In genomic region chr10:32392284-32392683, GRCh38 we compare ENCODE assay signal across 6 cellular contexts. TPM values are rescaled to one million over a fixed set of nuclear protein-coding genes. Genes with fewer than 3 reads are reported as not detected.
DNase-seq lines count a peak whose midpoint lies in the region; ATAC-seq, FAIRE-seq and TF ChIP-seq lines count a peak whose summit lies in the region.
"Not testable (repeated sequence)": the region's sequence is repeated elsewhere in the genome, so short reads cannot be mapped to it uniquely, and the experiment has no call there.

No MANE protein-coding gene starts in this region.

- H3K4me1 ChIP-seq in HCT116 (ENCODE audit: control insufficient read depth in 1 of 2, insufficient read depth in 2 of 2, low read length in 2 of 2); HEK293 (ENCODE audit: control insufficient read depth, insufficient read depth, low read length); K562 (replicated peaks in 1 of 2; ENCODE audit: control insufficient read depth in 2 of 2, insufficient read depth in 2 of 2, low read length in 2 of 2); pancreas: not testable (repeated sequence)

- intact Hi-C loops in HCT116 (cut with micrococcal nuclease); K562 (cut with micrococcal nuclease); pancreas (cut with DNase I): not testable (repeated sequence)

- peak; percentile 51 for FAIRE-seq in GM12891 (lab: Jason Lieb, UNC)
- not testable (repeated sequence) for FAIRE-seq in K562 (lab: Jason Lieb, UNC)
- peak; percentile 32 for FAIRE-seq in pancreas (lab: Jason Lieb, UNC)

- POLR2A ChIA-PET in HCT116 (lab: Charles Lee); HEK293 (lab: Yijun Ruan, JAX): not testable (repeated sequence)
- POLR2A ChIA-PET in K562 (lab: Yijun Ruan, JAX): interaction anchor here (0.7 kb wide), 1 partner anchor 567 kb away, joined by 3 read pairs; no protein-coding TSS in a partner anchor

- H4K20me1 ChIP-seq in HCT116 (ENCODE audit: insufficient read depth); K562 (replicated peaks; ENCODE audit: control insufficient read depth, insufficient read depth, low read length): not testable (repeated sequence)

- not testable (repeated sequence) for H3K79me2 ChIP-seq in HCT116 (ENCODE audit: insufficient read depth, low read length); K562 (ENCODE audit: control insufficient read depth, insufficient read depth, low read length)

- RAD21 ChIA-PET in HCT116 (lab: Charles Lee; ENCODE audit: low non-redundant PET in 1 of 2, low total read pairs in 2 of 2, uncharacterized antibody in 2 of 2, unreplicated experiment in 2 of 2): not testable (repeated sequence)

- not testable (repeated sequence) for ATAC-seq in HCT116, SK-N-SH treated with all-trans-retinoic acid at 6 μM for 48 hours, K562, pancreas

- TF ChIP-seq RAD21 in HCT116 (IDR thresholded peaks at IDR 0.05; ENCODE audit: low read depth); K562 (CRISPR knock-in tag; conservative IDR thresholded peaks at IDR 0.05 in 1 of 2, IDR thresholded peaks at IDR 0.05 in 1 of 2): not testable (repeated sequence)

- in situ Hi-C loops in K562 (cut with MboI): not testable (repeated sequence)

- TF ChIP-seq POLR2A in GM12891 (IDR thresholded peaks at IDR 0.05; ENCODE audit: low read depth, low read length); HCT116 (IDR thresholded peaks at IDR 0.05; ENCODE audit: borderline replicate concordance, extremely low read depth, insufficient read depth, insufficient read length); K562 (conservative IDR thresholded peaks at IDR 0.05): not testable (repeated sequence)

- not testable (repeated sequence) for TF ChIP-seq CTCF in HCT116 (IDR thresholded peaks at IDR 0.05 in 2 of 3, conservative IDR thresholded peaks at IDR 0.05 in 1 of 3; ENCODE audit: borderline replicate concordance in 1 of 3, insufficient read depth in 1 of 3, low read depth in 2 of 3, low read length in 2 of 3); HEK293 (tag by site-specific recombination; IDR thresholded peaks at IDR 0.05); K562 (IDR thresholded peaks at IDR 0.05 in 2 of 3, conservative IDR thresholded peaks at IDR 0.05 in 1 of 3; ENCODE audit: insufficient read depth in 2 of 3, low read depth in 1 of 3, low read length in 3 of 3); pancreas (IDR thresholded peaks at IDR 0.05)

- H3K27me3 ChIP-seq in HCT116 (ENCODE audit: insufficient read depth, low read length); K562 (ENCODE audit: control insufficient read depth in 2 of 2, insufficient read depth in 2 of 2, low read length in 2 of 2); pancreas: not testable (repeated sequence)

- H2AFZ ChIP-seq in HCT116 (ENCODE audit: low read depth, low read length, poor library complexity, severe bottlenecking): peak overlapping the region; percentile 35
- H2AFZ ChIP-seq in K562 (ENCODE audit: low read depth, low read length): not testable (repeated sequence)

- not testable (repeated sequence) for H3K27ac ChIP-seq in HCT116 (ENCODE audit: low read depth, low read length); HEK293 (ENCODE audit: extremely low read depth, low read depth, low read length); K562 (ENCODE audit: extremely low read depth, low read depth, low read length); pancreas

- not testable (repeated sequence) for H3K9ac ChIP-seq in HCT116 (ENCODE audit: low read length); K562 (ENCODE audit: insufficient read depth in 1 of 2, low read depth in 2 of 2, low read length in 2 of 2)

- not testable (repeated sequence) for DNase-seq in GM12891 (ENCODE audit: insufficient read length, low spot score); HCT116 (ENCODE audit: low read depth, low spot score); K562 (ENCODE audit: extremely low read depth in 1 of 4, low spot score in 3 of 4); pancreas

- TF ChIP-seq EP300 in K562 (IDR thresholded peaks at IDR 0.05; ENCODE audit: low read length): not testable (repeated sequence)

- BruUV-seq in HCT116 (replicated peaks; lab: Mats Ljungman, UMichigan); K562 (replicated peaks; lab: Mats Ljungman, UMichigan): not testable (repeated sequence)

- not testable (repeated sequence) for H3K9me3 ChIP-seq in HCT116 (ENCODE audit: control insufficient read depth in 1 of 2, insufficient read depth in 1 of 2, low read depth in 1 of 2, low read length in 2 of 2); HEK293 (ENCODE audit: control insufficient read depth, insufficient read depth, low read depth, low read length); K562 (replicated peaks; ENCODE audit: control insufficient read depth, insufficient read depth, low read depth, low read length); pancreas

- not testable (repeated sequence) for H3K9me1 ChIP-seq in K562 (ENCODE audit: control insufficient read depth, insufficient read depth, low read length)

- not testable (repeated sequence) for H3K9me2 ChIP-seq in HCT116 (ENCODE audit: insufficient read depth)

- H3K4me2 ChIP-seq in HCT116 (ENCODE audit: low read length); K562 (ENCODE audit: insufficient read depth, low read length): not testable (repeated sequence)

- H3K36me3 ChIP-seq in HCT116 (ENCODE audit: control insufficient read depth in 1 of 2, insufficient read depth in 2 of 2, low read length in 2 of 2); HEK293 (ENCODE audit: control insufficient read depth in 2 of 2, insufficient read depth in 1 of 2, low read length in 2 of 2); K562 (ENCODE audit: control insufficient read depth, insufficient read depth, low read length); pancreas: not testable (repeated sequence)

- CTCF ChIA-PET in HCT116 (lab: Charles Lee); HEK293 (lab: Yijun Ruan, JAX); K562 (lab: Yijun Ruan, JAX; ENCODE audit: low intra/inter-chr PET ratio): not testable (repeated sequence)

- H3K4me3 ChIP-seq in HCT116 (replicated peaks in 1 of 2; ENCODE audit: low read depth in 1 of 2, low read length in 2 of 2); HEK293 (ENCODE audit: low read depth, low read length); K562; pancreas: not testable (repeated sequence)

RNA-seq across cellular contexts. Expression of gene EPC1, which starts 45.3 kb away (rescaled TPM):
- 27.3 TPM for polyA plus RNA-seq in GM12891 (2012; ENCODE audit: low read depth, missing spikeins)
- total RNA-seq in HCT116 (2021; ENCODE audit: unreplicated experiment) (20.1 TPM), K562 (2014; rRNA removed) (16.1 and 27.6 TPM in 2 replicates), K562 (2014; rRNA removed; fragmentation: Illumina TruSeq; extraction: Trizol) (14.1 and 15.9 TPM in 2 replicates), K562 (2015; rRNA removed; fragmentation: Illumina TruSeq; extraction: Trizol) (15.6 and 18.7 TPM in 2 replicates), K562 (2021) (21.3 and 25.7 TPM in 2 replicates), pancreas (10 to 100 TPM; 12.9 to 21.8 (median 16.4) TPM)
- 16.0 and 18.5 TPM in 2 replicates for polyA plus RNA-seq in HCT116 (2012)
- total RNA-seq in K562 (2011; cell fraction: chromatin; rRNA removed; ENCODE audit: low replicate concordance): 60.0 and 102 TPM in 2 replicates
- total RNA-seq in K562 (2011; cell fraction: nucleolus; rRNA removed): 40.2 and 50.7 TPM in 2 replicates
- total RNA-seq in K562 (2011; cell fraction: nucleoplasm; rRNA removed): 70.0 and 75.9 TPM in 2 replicates
- polyA plus RNA-seq in K562 (2011; rRNA removed) (43.6 and 48.7 TPM in 2 replicates), K562 (2014; fragmentation: Illumina TruSeq; extraction: Trizol) (21.6 and 24.2 TPM in 2 replicates), K562 (2014; fragmentation: Nextera tagmentation; extraction: Ambion mirVana) (1 to 10 TPM; 7.0 to 7.2 TPM), K562 (2014; rRNA removed) (29.8 and 32.1 TPM in 2 replicates), pancreas (10 to 100 TPM; 11.3 to 19.8 TPM)
- 30.4 and 33.0 TPM in 2 replicates for polyA plus RNA-seq in K562 (2011; cell fraction: cytosol; rRNA removed)
- polyA plus RNA-seq in K562 (2011; cell fraction: nucleus; rRNA removed): 81.3 and 107 TPM in 2 replicates
- 15.3 and 19.4 TPM in 2 replicates for polyA plus RNA-seq in K562 (2012)
- 77.5 and 80.6 TPM in 2 replicates for polyA minus RNA-seq in K562 (2011; rRNA and poly(A)+ RNA removed)
- 15.9 and 21.8 TPM in 2 replicates for polyA minus RNA-seq in K562 (2011; cell fraction: cytosol; rRNA and poly(A)+ RNA removed)
- 36.1 and 82.8 TPM in 2 replicates for polyA minus RNA-seq in K562 (2011; cell fraction: nucleus; rRNA and poly(A)+ RNA removed)

RNA-seq across cellular contexts. Expression of gene CCDC7, which starts 53.7 kb away (rescaled TPM):
- polyA plus RNA-seq in GM12891 (2012; ENCODE audit: low read depth, missing spikeins): 1.4 TPM
- total RNA-seq in HCT116 (2021; ENCODE audit: unreplicated experiment): 4.0 TPM
- 0.22 and 0.39 TPM in 2 replicates for polyA plus RNA-seq in HCT116 (2012)
- 6.7 and 24.4 TPM in 2 replicates for total RNA-seq in K562 (2011; cell fraction: chromatin; rRNA removed; ENCODE audit: low replicate concordance)
- 3.3 and 4.7 TPM in 2 replicates for total RNA-seq in K562 (2011; cell fraction: nucleolus; rRNA removed)
- 7.2 and 10.6 TPM in 2 replicates for total RNA-seq in K562 (2011; cell fraction: nucleoplasm; rRNA removed)
- total RNA-seq in K562 (2014; rRNA removed): 2.5 and 2.7 TPM in 2 replicates
- 3.9 and 4.7 TPM in 2 replicates for total RNA-seq in K562 (2014; rRNA removed; fragmentation: Illumina TruSeq; extraction: Trizol)
- total RNA-seq in K562 (2015; rRNA removed; fragmentation: Illumina TruSeq; extraction: Trizol): 5.8 and 6.6 TPM in 2 replicates
- 3.0 and 3.3 TPM in 2 replicates for total RNA-seq in K562 (2021)
- polyA plus RNA-seq in K562 (2011; rRNA removed): 2.2 and 3.0 TPM in 2 replicates
- 0.10 and 0.47 TPM in 2 replicates for polyA plus RNA-seq in K562 (2011; cell fraction: cytosol; rRNA removed)
- 2.1 and 3.1 TPM in 2 replicates for polyA plus RNA-seq in K562 (2011; cell fraction: nucleus; rRNA removed)
- polyA plus RNA-seq in K562 (2012): 1.3 and 2.2 TPM in 2 replicates
- 1.4 and 1.9 TPM in 2 replicates for polyA plus RNA-seq in K562 (2014; fragmentation: Illumina TruSeq; extraction: Trizol)
- 1 to 10 TPM; 1.5 to 2.7 TPM for polyA plus RNA-seq in K562 (2014; fragmentation: Nextera tagmentation; extraction: Ambion mirVana)
- polyA plus RNA-seq in K562 (2014; rRNA removed): 1.7 and 1.9 TPM in 2 replicates
- 7.1 and 10.9 TPM in 2 replicates for polyA minus RNA-seq in K562 (2011; rRNA and poly(A)+ RNA removed)
- 0.95 and 2.6 TPM in 2 replicates for polyA minus RNA-seq in K562 (2011; cell fraction: cytosol; rRNA and poly(A)+ RNA removed)
- polyA minus RNA-seq in K562 (2011; cell fraction: nucleus; rRNA and poly(A)+ RNA removed): 6.7 and 12.7 TPM in 2 replicates
- 10 to 100 TPM in 3 of 6 donors, 1 to 10 TPM in 3; 5.2 to 15.8 (median 9.4) TPM for total RNA-seq in pancreas
- polyA plus RNA-seq in pancreas: 1 to 10 TPM; 1.8 to 2.3 TPM
